In genomic region chr1:23622284-23622683, GRCh38 we compare ENCODE assay signal across 23 cellular contexts.
DNase-seq lines count a peak whose midpoint lies in the region; ATAC-seq and TF ChIP-seq lines count a peak whose summit lies in the region.
"Had no signal": no experiment of that assay in that cellular context is flagged by ENCODE, and none has a peak within 500 bp of the region (broad histone marks: within the 10 kb centered on the region; RNA-seq: fewer than 3 reads in every experiment).

No MANE protein-coding gene starts in this region.

- H3K27me3 ChIP-seq in CD8-positive, alpha-beta T cell (ENCODE audit: insufficient read depth, low read length), result no peaks in the 10 kb centered on the region
- H3K27me3 ChIP-seq: BE2C had no signal

- H3K9me3 Mint-ChIP-seq in activated naive CD8-positive, alpha-beta T cell (ENCODE audit: low read depth), result peaks cover 4% of the 10 kb centered on the region
- H3K9me3 Mint-ChIP-seq in activated naive CD8-positive, alpha-beta T cell treated with anti-CD3 and anti-CD28 coated beads for 36 hours, result peaks cover 15% of the 10 kb centered on the region
- H3K9me3 Mint-ChIP-seq in CD8-positive, alpha-beta T cell, result no peaks in the 10 kb centered on the region
- H3K9me3 Mint-ChIP-seq in stimulated activated naive B cell treated with anti-CD40 and anti-IgM and Interleukin-4, amounts not matched to agents 10 μg/mL and 1 μg/mL and 100 μg/mL, for 72 hours, result peaks cover 12 to 15% of the 10 kb centered on the region in 2 donors
- no peaks in the 10 kb centered on the region for H3K9me3 Mint-ChIP-seq in nephron progenitor cell

- peak overlapping the region; percentile 88 for H3K27ac Mint-ChIP-seq in activated naive CD8-positive, alpha-beta T cell
- H3K27ac Mint-ChIP-seq in activated naive CD8-positive, alpha-beta T cell treated with anti-CD3 and anti-CD28 coated beads for 36 hours, result no peak overlapping the region
- peak overlapping the region; percentile 38 for H3K27ac Mint-ChIP-seq in CD8-positive, alpha-beta T cell
- H3K27ac Mint-ChIP-seq in T-helper 17 cell (peak overlapping the region; percentile 19), nephron progenitor cell (no peak overlapping the region)
- peak overlapping the region; percentile 48 for H3K27ac Mint-ChIP-seq in stimulated activated naive B cell treated with anti-CD40 and anti-IgM and Interleukin-4, amounts not matched to agents 10 μg/mL and 1 μg/mL and 100 μg/mL, for 72 hours

- H3K4me3 ChIP-seq in CD8-positive, alpha-beta T cell (ENCODE audit: low read depth, low read length), result no peak overlapping the region
- H3K4me3 ChIP-seq: A549 had no signal

- DNase-seq in activated naive CD8-positive, alpha-beta T cell treated with anti-CD3 and anti-CD28 coated beads for 36 hours, result no peak
- DNase-seq in CD8-positive, alpha-beta T cell, result no peak
- DNase-seq in T-helper 17 cell, result no peak
- no peak for DNase-seq in stimulated activated naive B cell treated with anti-CD40 and anti-IgM and Interleukin-4, amounts not matched to agents 10 μg/mL and 1 μg/mL and 100 μg/mL, for 72 hours
- no peak for DNase-seq in NCI-H2081 treated with DMSO at 0.1 percent for 48 hours (lab: John Stamatoyannopoulos, UW)
- DNase-seq in GM10266 (ENCODE audit: extremely low spot score), result no peak
- DNase-seq in nephron progenitor cell, result no peak
- DNase-seq: BE2C, Calu3, GOT3, IMR-90, Karpas-422, MV-4-11, NCI-H1417, NCI-H187, NCI-H2107, NCI-H446 treated with DMSO at 0.1 percent for 48 hours, SIG-M5, SK-N-SH had no signal

- H3K4me3 Mint-ChIP-seq in activated naive CD8-positive, alpha-beta T cell, result no peak overlapping the region
- no peak overlapping the region for H3K4me3 Mint-ChIP-seq in activated naive CD8-positive, alpha-beta T cell treated with anti-CD3 and anti-CD28 coated beads for 36 hours
- H3K4me3 Mint-ChIP-seq in CD8-positive, alpha-beta T cell, result no peak overlapping the region
- no peak overlapping the region for H3K4me3 Mint-ChIP-seq in T-helper 17 cell
- no peak overlapping the region for H3K4me3 Mint-ChIP-seq in stimulated activated naive B cell treated with anti-CD40 and anti-IgM and Interleukin-4, amounts not matched to agents 10 μg/mL and 1 μg/mL and 100 μg/mL, for 72 hours
- H3K4me3 Mint-ChIP-seq in nephron progenitor cell, result no peak overlapping the region

- peaks cover 80% of the 10 kb centered on the region for H3K4me1 ChIP-seq in CD8-positive, alpha-beta T cell (ENCODE audit: insufficient read depth, low read length)
- H3K4me1 ChIP-seq: A549, BE2C had no signal

- POLR2A ChIA-PET in CD8-positive, alpha-beta T cell (lab: Charles Lee), result interaction anchor here (4.6 to 6.4 kb wide), 2 partner anchors 22 to 63 kb away, joined by 53 to 86 read pairs; partner anchors contain the start of gene ID3

- H3K4me1 Mint-ChIP-seq in activated naive CD8-positive, alpha-beta T cell (ENCODE audit: low read depth), result peaks cover 89% of the 10 kb centered on the region
- peaks cover 69% of the 10 kb centered on the region for H3K4me1 Mint-ChIP-seq in activated naive CD8-positive, alpha-beta T cell treated with anti-CD3 and anti-CD28 coated beads for 36 hours
- peaks cover 82% of the 10 kb centered on the region for H3K4me1 Mint-ChIP-seq in CD8-positive, alpha-beta T cell (ENCODE audit: low read depth)
- H3K4me1 Mint-ChIP-seq in T-helper 17 cell (peaks cover 51% of the 10 kb centered on the region), nephron progenitor cell (peaks cover 31% of the 10 kb centered on the region)
- H3K4me1 Mint-ChIP-seq in stimulated activated naive B cell treated with anti-CD40 and anti-IgM and Interleukin-4, amounts not matched to agents 10 μg/mL and 1 μg/mL and 100 μg/mL, for 72 hours, result peaks cover 60 to 93% of the 10 kb centered on the region in 2 donors

- H3K36me3 ChIP-seq in CD8-positive, alpha-beta T cell (ENCODE audit: insufficient read depth, low read length), result no peaks in the 10 kb centered on the region
- H3K36me3 ChIP-seq: BE2C had no signal

- no peak overlapping the region for H3K27ac ChIP-seq in CD8-positive, alpha-beta T cell (ENCODE audit: low read depth, low read length)
- H3K27ac ChIP-seq: A549 had no signal

- no peaks in the 10 kb centered on the region for H3K9me3 ChIP-seq in CD8-positive, alpha-beta T cell (ENCODE audit: low read length)
- H3K9me3 ChIP-seq in T-helper 17 cell (ENCODE audit: control insufficient read depth, low read length, poor library complexity, severe bottlenecking), result no peaks in the 10 kb centered on the region
- H3K9me3 ChIP-seq: A549, BE2C, SK-N-SH had no signal

- peaks cover 9% of the 10 kb centered on the region for H3K36me3 Mint-ChIP-seq in activated naive CD8-positive, alpha-beta T cell
- H3K36me3 Mint-ChIP-seq in activated naive CD8-positive, alpha-beta T cell treated with anti-CD3 and anti-CD28 coated beads for 36 hours, result peaks cover 16% of the 10 kb centered on the region
- H3K36me3 Mint-ChIP-seq in CD8-positive, alpha-beta T cell, result no peaks in the 10 kb centered on the region
- peaks cover 1% of the 10 kb centered on the region for H3K36me3 Mint-ChIP-seq in T-helper 17 cell (ENCODE audit: low read depth)
- H3K36me3 Mint-ChIP-seq in stimulated activated naive B cell treated with anti-CD40 and anti-IgM and Interleukin-4, amounts not matched to agents 10 μg/mL and 1 μg/mL and 100 μg/mL, for 72 hours, result peaks cover 9 to 17% of the 10 kb centered on the region in 2 donors
- H3K36me3 Mint-ChIP-seq in nephron progenitor cell (ENCODE audit: low read depth), result no peaks in the 10 kb centered on the region

- intact Hi-C loops in CD8-positive, alpha-beta T cell (cut with DNase I, micrococcal nuclease), result no loop called here

- no peak for ATAC-seq in CD8-positive, alpha-beta T cell
- no peak for ATAC-seq in T-helper 17 cell
- no peak for ATAC-seq in stimulated activated naive B cell treated with anti-CD40 and anti-IgM and Interleukin-4, amounts not matched to agents 10 μg/mL and 1 μg/mL and 100 μg/mL, for 72 hours (replicated peaks)
- ATAC-seq: A549, HCT116, Panc1 had no signal

- CTCF ChIA-PET in CD8-positive, alpha-beta T cell (lab: Charles Lee), result interaction anchor here (0.8 to 7.5 kb wide), 5 partner anchors 12 to 94 kb away, joined by 3 to 125 read pairs (median 4); no protein-coding TSS in a partner anchor

- TF ChIP-seq CTCF in CD8-positive, alpha-beta T cell (IDR thresholded peaks at IDR 0.05), result no peak
- TF ChIP-seq CTCF in GM10266 (IDR thresholded peaks at IDR 0.05; ENCODE audit: control insufficient read depth, insufficient read depth, low read depth, missing control alignments) (no peak), nephron progenitor cell (IDR thresholded peaks at IDR 0.05) (no peak)

- no peaks in the 10 kb centered on the region for H3K27me3 Mint-ChIP-seq in activated naive CD8-positive, alpha-beta T cell
- H3K27me3 Mint-ChIP-seq in activated naive CD8-positive, alpha-beta T cell treated with anti-CD3 and anti-CD28 coated beads for 36 hours, result no peaks in the 10 kb centered on the region
- no peaks in the 10 kb centered on the region for H3K27me3 Mint-ChIP-seq in CD8-positive, alpha-beta T cell (ENCODE audit: low read depth)
- H3K27me3 Mint-ChIP-seq in T-helper 17 cell, result no peaks in the 10 kb centered on the region
- no peaks in the 10 kb centered on the region for H3K27me3 Mint-ChIP-seq in stimulated activated naive B cell treated with anti-CD40 and anti-IgM and Interleukin-4, amounts not matched to agents 10 μg/mL and 1 μg/mL and 100 μg/mL, for 72 hours
- H3K27me3 Mint-ChIP-seq in nephron progenitor cell (ENCODE audit: low read depth, poor library complexity), result peaks cover 43% of the 10 kb centered on the region

Comparison
In these comparisons a context has a peak if more than half of its experiments do, and no peak if none do; other contexts are left out.
1. H3K27ac Mint-ChIP-seq: peak in activated naive CD8-positive, alpha-beta T cell (single experiment), CD8-positive, alpha-beta T cell (single experiment), T-helper 17 cell (single experiment) and stimulated activated naive B cell treated with anti-CD40 and anti-IgM and Interleukin-4, amounts not matched to agents 10 μg/mL and 1 μg/mL and 100 μg/mL, for 72 hours (single experiment); none in activated naive CD8-positive, alpha-beta T cell treated with anti-CD3 and anti-CD28 coated beads for 36 hours (single experiment) and nephron progenitor cell (single experiment).